ENCODE assay signal across 1 cellular context in genomic region chr21:42734323-42734971, GRCh38.
A peak's percentile ranks its signal among the peaks of the same experiment; 100 is the strongest.
TF ChIP-seq lines count a peak whose summit lies in the region.

No MANE protein-coding gene starts in this region.

TF ChIP-seq in HepG2, 621 proteins besides CTCF, POLR2A, EP300 and RAD21 (continued from another document and continues in another):
- TF ChIP-seq ZNF503 (CRISPR knock-in tag; IDR thresholded peaks at IDR 0.05) (0 out of 2 replicates have a peak, but pooled peaks have one; percentile 20), TMF1 (CRISPR knock-in tag; IDR thresholded peaks at IDR 0.05; ENCODE audit: low read depth) (no peak), POLR2AphosphoS2 (IDR thresholded peaks at IDR 0.05; ENCODE audit: low read depth, low read length) (no peak), ARNT (IDR thresholded peaks at IDR 0.05) (no peak), ELF3 (CRISPR knock-in tag; IDR thresholded peaks at IDR 0.05) (peak; percentile 51), KAT8 (CRISPR knock-in tag; IDR thresholded peaks at IDR 0.05) (no peak; the same call in 1 of the 2 replicates), FIP1L1 (IDR thresholded peaks at IDR 0.05; ENCODE audit: borderline replicate concordance, insufficient read depth, low read depth, low read length) (no peak), ZNF33A (CRISPR knock-in tag; IDR thresholded peaks at IDR 0.05; ENCODE audit: borderline replicate concordance) (no peak), YEATS4 (CRISPR knock-in tag; IDR thresholded peaks at IDR 0.05; ENCODE audit: borderline replicate concordance) (no peak), ZNF20 (CRISPR knock-in tag; IDR thresholded peaks at IDR 0.05) (no peak), SIN3B (IDR thresholded peaks at IDR 0.05; ENCODE audit: low read length) (no peak), RBM22 (optimal IDR thresholded peaks at IDR 0.05; ENCODE audit: low read length) (no peak), ZNF891 (CRISPR knock-in tag; IDR thresholded peaks at IDR 0.05) (no peak), ZNF230 (CRISPR knock-in tag; IDR thresholded peaks at IDR 0.05) (0 out of 2 replicates have a peak, but pooled peaks have one; percentile 48), KMT2B (CRISPR knock-in tag; IDR thresholded peaks at IDR 0.05) (no peak; the same call in 1 of the 2 replicates), HOXA9 (CRISPR knock-in tag; IDR thresholded peaks at IDR 0.05; ENCODE audit: borderline replicate concordance) (no peak), ONECUT2 (CRISPR knock-in tag; IDR thresholded peaks at IDR 0.05) (peak; percentile 82), PRDM4 (CRISPR knock-in tag; IDR thresholded peaks at IDR 0.05; ENCODE audit: borderline replicate concordance) (peak; percentile 67; the same call in 1 of the 2 replicates), ZNF775 (CRISPR knock-in tag; IDR thresholded peaks at IDR 0.05; ENCODE audit: borderline replicate concordance) (no peak), HDAC1 (CRISPR knock-in tag; IDR thresholded peaks at IDR 0.05) (peak; percentile 67), MTA1 (CRISPR knock-in tag; IDR thresholded peaks at IDR 0.05; ENCODE audit: borderline replicate concordance) (no peak; the same call in 1 of the 2 replicates), NCOA2 (CRISPR knock-in tag; IDR thresholded peaks at IDR 0.05) (peak; percentile 89), TCF12 (IDR thresholded peaks at IDR 0.05) (no peak), TCF12 (CRISPR knock-in tag; IDR thresholded peaks at IDR 0.05) (no peak), POLR2G (IDR thresholded peaks at IDR 0.05; ENCODE audit: low read depth, low read length) (no peak), EEA1 (CRISPR knock-in tag; IDR thresholded peaks at IDR 0.05; ENCODE audit: borderline replicate concordance) (no peak), SIX4 (CRISPR knock-in tag; IDR thresholded peaks at IDR 0.05) (no peak), HNRNPL (IDR thresholded peaks at IDR 0.05; ENCODE audit: low read depth, low read length) (no peak), RARG (CRISPR knock-in tag; IDR thresholded peaks at IDR 0.05; ENCODE audit: low read depth) (no peak), ZNF710 (CRISPR knock-in tag; IDR thresholded peaks at IDR 0.05; ENCODE audit: borderline replicate concordance) (no peak; the same call in 1 of the 2 replicates), ZNF761 (CRISPR knock-in tag; conservative IDR thresholded peaks at IDR 0.05) (0 out of 2 replicates have a peak, but pooled peaks have one; percentile 58), PPARG (CRISPR knock-in tag; conservative IDR thresholded peaks at IDR 0.05) (peak; percentile 87), ZNF567 (CRISPR knock-in tag; IDR thresholded peaks at IDR 0.05; ENCODE audit: borderline replicate concordance) (no peak)
- TF ChIP-seq, protein P1, sequence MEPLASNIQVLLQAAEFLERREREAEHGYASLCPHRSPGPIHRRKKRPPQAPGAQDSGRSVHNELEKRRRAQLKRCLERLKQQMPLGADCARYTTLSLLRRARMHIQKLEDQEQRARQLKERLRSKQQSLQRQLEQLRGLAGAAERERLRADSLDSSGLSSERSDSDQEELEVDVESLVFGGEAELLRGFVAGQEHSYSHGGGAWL (CRISPR knock-in tag; IDR thresholded peaks at IDR 0.05): no peak
- TF ChIP-seq, protein P2, sequence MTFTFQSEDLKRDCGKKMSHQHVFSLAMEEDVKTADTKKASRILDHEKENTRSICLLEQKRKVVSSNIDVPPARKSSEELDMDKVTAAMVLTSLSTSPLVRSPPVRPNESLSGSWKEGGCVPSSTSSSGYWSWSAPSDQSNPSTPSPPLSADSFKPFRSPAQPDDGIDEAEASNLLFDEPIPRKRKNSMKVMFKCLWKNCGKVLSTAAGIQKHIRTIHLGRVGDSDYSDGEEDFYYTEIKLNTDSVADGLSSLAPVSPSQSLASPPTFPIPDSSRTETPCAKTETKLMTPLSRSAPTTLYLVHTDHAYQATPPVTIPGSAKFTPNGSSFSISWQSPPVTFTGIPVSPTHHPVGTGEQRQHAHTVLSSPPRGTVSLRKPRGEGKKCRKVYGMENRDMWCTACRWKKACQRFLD (CRISPR knock-in tag; IDR thresholded peaks at IDR 0.05; ENCODE audit: borderline replicate concordance): no peak
- TF ChIP-seq, protein P3, sequence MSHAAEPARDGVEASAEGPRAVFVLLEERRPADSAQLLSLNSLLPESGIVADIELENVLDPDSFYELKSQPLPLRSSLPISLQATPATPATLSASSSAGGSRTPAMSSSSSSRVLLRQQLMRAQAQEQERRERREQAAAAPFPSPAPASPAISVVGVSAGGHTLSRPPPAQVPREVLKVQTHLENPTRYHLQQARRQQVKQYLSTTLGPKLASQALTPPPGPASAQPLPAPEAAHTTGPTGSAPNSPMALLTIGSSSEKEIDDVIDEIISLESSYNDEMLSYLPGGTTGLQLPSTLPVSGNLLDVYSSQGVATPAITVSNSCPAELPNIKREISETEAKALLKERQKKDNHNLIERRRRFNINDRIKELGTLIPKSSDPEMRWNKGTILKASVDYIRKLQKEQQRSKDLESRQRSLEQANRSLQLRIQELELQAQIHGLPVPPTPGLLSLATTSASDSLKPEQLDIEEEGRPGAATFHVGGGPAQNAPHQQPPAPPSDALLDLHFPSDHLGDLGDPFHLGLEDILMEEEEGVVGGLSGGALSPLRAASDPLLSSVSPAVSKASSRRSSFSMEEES (CRISPR knock-in tag; IDR thresholded peaks at IDR 0.05): 0 out of 2 replicates have a peak, but pooled peaks have one; percentile 8
- TF ChIP-seq, protein P4, sequence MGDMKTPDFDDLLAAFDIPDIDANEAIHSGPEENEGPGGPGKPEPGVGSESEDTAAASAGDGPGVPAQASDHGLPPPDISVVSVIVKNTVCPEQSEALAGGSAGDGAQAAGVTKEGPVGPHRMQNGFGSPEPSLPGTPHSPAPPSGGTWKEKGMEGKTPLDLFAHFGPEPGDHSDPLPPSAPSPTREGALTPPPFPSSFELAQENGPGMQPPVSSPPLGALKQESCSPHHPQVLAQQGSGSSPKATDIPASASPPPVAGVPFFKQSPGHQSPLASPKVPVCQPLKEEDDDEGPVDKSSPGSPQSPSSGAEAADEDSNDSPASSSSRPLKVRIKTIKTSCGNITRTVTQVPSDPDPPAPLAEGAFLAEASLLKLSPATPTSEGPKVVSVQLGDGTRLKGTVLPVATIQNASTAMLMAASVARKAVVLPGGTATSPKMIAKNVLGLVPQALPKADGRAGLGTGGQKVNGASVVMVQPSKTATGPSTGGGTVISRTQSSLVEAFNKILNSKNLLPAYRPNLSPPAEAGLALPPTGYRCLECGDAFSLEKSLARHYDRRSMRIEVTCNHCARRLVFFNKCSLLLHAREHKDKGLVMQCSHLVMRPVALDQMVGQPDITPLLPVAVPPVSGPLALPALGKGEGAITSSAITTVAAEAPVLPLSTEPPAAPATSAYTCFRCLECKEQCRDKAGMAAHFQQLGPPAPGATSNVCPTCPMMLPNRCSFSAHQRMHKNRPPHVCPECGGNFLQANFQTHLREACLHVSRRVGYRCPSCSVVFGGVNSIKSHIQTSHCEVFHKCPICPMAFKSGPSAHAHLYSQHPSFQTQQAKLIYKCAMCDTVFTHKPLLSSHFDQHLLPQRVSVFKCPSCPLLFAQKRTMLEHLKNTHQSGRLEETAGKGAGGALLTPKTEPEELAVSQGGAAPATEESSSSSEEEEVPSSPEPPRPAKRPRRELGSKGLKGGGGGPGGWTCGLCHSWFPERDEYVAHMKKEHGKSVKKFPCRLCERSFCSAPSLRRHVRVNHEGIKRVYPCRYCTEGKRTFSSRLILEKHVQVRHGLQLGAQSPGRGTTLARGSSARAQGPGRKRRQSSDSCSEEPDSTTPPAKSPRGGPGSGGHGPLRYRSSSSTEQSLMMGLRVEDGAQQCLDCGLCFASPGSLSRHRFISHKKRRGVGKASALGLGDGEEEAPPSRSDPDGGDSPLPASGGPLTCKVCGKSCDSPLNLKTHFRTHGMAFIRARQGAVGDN (CRISPR knock-in tag; IDR thresholded peaks at IDR 0.05): no peak; the same call in 1 of the 2 replicates
- TF ChIP-seq, protein P5, sequence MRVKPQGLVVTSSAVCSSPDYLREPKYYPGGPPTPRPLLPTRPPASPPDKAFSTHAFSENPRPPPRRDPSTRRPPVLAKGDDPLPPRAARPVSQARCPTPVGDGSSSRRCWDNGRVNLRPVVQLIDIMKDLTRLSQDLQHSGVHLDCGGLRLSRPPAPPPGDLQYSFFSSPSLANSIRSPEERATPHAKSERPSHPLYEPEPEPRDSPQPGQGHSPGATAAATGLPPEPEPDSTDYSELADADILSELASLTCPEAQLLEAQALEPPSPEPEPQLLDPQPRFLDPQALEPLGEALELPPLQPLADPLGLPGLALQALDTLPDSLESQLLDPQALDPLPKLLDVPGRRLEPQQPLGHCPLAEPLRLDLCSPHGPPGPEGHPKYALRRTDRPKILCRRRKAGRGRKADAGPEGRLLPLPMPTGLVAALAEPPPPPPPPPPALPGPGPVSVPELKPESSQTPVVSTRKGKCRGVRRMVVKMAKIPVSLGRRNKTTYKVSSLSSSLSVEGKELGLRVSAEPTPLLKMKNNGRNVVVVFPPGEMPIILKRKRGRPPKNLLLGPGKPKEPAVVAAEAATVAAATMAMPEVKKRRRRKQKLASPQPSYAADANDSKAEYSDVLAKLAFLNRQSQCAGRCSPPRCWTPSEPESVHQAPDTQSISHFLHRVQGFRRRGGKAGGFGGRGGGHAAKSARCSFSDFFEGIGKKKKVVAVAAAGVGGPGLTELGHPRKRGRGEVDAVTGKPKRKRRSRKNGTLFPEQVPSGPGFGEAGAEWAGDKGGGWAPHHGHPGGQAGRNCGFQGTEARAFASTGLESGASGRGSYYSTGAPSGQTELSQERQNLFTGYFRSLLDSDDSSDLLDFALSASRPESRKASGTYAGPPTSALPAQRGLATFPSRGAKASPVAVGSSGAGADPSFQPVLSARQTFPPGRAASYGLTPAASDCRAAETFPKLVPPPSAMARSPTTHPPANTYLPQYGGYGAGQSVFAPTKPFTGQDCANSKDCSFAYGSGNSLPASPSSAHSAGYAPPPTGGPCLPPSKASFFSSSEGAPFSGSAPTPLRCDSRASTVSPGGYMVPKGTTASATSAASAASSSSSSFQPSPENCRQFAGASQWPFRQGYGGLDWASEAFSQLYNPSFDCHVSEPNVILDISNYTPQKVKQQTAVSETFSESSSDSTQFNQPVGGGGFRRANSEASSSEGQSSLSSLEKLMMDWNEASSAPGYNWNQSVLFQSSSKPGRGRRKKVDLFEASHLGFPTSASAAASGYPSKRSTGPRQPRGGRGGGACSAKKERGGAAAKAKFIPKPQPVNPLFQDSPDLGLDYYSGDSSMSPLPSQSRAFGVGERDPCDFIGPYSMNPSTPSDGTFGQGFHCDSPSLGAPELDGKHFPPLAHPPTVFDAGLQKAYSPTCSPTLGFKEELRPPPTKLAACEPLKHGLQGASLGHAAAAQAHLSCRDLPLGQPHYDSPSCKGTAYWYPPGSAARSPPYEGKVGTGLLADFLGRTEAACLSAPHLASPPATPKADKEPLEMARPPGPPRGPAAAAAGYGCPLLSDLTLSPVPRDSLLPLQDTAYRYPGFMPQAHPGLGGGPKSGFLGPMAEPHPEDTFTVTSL (CRISPR knock-in tag; IDR thresholded peaks at IDR 0.05; ENCODE audit: borderline replicate concordance): peak; percentile 84; the same call in 1 of the 2 replicates
